Comparison of ENCODE assay signal across 1 cellular context in genomic region chr6:150363733-150364132, GRCh38.
TF ChIP-seq lines count a peak whose summit lies in the region.

No MANE protein-coding gene starts in this region.

TF ChIP-seq in K562, 482 proteins besides CTCF, POLR2A, EP300 and RAD21 (continued from another document and continues in another):
- TF ChIP-seq, protein P1, sequence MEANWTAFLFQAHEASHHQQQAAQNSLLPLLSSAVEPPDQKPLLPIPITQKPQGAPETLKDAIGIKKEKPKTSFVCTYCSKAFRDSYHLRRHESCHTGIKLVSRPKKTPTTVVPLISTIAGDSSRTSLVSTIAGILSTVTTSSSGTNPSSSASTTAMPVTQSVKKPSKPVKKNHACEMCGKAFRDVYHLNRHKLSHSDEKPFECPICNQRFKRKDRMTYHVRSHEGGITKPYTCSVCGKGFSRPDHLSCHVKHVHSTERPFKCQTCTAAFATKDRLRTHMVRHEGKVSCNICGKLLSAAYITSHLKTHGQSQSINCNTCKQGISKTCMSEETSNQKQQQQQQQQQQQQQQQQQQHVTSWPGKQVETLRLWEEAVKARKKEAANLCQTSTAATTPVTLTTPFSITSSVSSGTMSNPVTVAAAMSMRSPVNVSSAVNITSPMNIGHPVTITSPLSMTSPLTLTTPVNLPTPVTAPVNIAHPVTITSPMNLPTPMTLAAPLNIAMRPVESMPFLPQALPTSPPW (CRISPR knock-in tag; IDR thresholded peaks at IDR 0.05) = peak; percentile 44; the same call in 1 of the 2 replicates
- peak; percentile 35; the same call in 1 of the 2 replicates for TF ChIP-seq CBFA2T3 (IDR thresholded peaks at IDR 0.05)
- TF ChIP-seq SAFB (IDR thresholded peaks at IDR 0.05; ENCODE audit: borderline replicate concordance, low read depth, low read length) = no peak
- peak; percentile 72 for TF ChIP-seq NFIC (IDR thresholded peaks at IDR 0.05)
- TF ChIP-seq REST (CRISPR knock-in tag; IDR thresholded peaks at IDR 0.05; ENCODE audit: low read depth) = no peak
- TF ChIP-seq CCNT2 (IDR thresholded peaks at IDR 0.05; ENCODE audit: borderline replicate concordance, extremely low read depth, insufficient read length, low read depth, low read length) = no peak
- no peak for TF ChIP-seq ZNF668 (CRISPR knock-in tag; IDR thresholded peaks at IDR 0.05)
- no peak for TF ChIP-seq LCOR (CRISPR knock-in tag; IDR thresholded peaks at IDR 0.05)
- TF ChIP-seq SMARCB1 (IDR thresholded peaks at IDR 0.05; ENCODE audit: insufficient read length, low read depth) = no peak
- no peak for TF ChIP-seq HOMEZ (CRISPR knock-in tag; IDR thresholded peaks at IDR 0.05)
- no peak for TF ChIP-seq CCAR2 (IDR thresholded peaks at IDR 0.05; ENCODE audit: low read depth, low read length)
- TF ChIP-seq FOXJ3 (CRISPR knock-in tag; IDR thresholded peaks at IDR 0.05) = no peak
- no peak for TF ChIP-seq SMAD2 (IDR thresholded peaks at IDR 0.05; ENCODE audit: low read depth, low read length)
- peak; percentile 34; the same call in 1 of the 2 replicates for TF ChIP-seq EGR1 (conservative IDR thresholded peaks at IDR 0.05)
- TF ChIP-seq RHOXF2B (CRISPR knock-in tag; conservative IDR thresholded peaks at IDR 0.05) = no peak
- TF ChIP-seq BCOR (IDR thresholded peaks at IDR 0.05) = no peak
- TF ChIP-seq COPS2 (conservative IDR thresholded peaks at IDR 0.05) = no peak
- TF ChIP-seq WHSC1 (IDR thresholded peaks at IDR 0.05; ENCODE audit: low read length) = no peak
- no peak for TF ChIP-seq NFYB (IDR thresholded peaks at IDR 0.05; ENCODE audit: extremely low read depth, insufficient read length)
- peak; percentile 56 for TF ChIP-seq NFE2 (IDR thresholded peaks at IDR 0.05; ENCODE audit: low read depth)
- TF ChIP-seq GATAD2A (IDR thresholded peaks at IDR 0.05) = no peak
- TF ChIP-seq, protein P2, sequence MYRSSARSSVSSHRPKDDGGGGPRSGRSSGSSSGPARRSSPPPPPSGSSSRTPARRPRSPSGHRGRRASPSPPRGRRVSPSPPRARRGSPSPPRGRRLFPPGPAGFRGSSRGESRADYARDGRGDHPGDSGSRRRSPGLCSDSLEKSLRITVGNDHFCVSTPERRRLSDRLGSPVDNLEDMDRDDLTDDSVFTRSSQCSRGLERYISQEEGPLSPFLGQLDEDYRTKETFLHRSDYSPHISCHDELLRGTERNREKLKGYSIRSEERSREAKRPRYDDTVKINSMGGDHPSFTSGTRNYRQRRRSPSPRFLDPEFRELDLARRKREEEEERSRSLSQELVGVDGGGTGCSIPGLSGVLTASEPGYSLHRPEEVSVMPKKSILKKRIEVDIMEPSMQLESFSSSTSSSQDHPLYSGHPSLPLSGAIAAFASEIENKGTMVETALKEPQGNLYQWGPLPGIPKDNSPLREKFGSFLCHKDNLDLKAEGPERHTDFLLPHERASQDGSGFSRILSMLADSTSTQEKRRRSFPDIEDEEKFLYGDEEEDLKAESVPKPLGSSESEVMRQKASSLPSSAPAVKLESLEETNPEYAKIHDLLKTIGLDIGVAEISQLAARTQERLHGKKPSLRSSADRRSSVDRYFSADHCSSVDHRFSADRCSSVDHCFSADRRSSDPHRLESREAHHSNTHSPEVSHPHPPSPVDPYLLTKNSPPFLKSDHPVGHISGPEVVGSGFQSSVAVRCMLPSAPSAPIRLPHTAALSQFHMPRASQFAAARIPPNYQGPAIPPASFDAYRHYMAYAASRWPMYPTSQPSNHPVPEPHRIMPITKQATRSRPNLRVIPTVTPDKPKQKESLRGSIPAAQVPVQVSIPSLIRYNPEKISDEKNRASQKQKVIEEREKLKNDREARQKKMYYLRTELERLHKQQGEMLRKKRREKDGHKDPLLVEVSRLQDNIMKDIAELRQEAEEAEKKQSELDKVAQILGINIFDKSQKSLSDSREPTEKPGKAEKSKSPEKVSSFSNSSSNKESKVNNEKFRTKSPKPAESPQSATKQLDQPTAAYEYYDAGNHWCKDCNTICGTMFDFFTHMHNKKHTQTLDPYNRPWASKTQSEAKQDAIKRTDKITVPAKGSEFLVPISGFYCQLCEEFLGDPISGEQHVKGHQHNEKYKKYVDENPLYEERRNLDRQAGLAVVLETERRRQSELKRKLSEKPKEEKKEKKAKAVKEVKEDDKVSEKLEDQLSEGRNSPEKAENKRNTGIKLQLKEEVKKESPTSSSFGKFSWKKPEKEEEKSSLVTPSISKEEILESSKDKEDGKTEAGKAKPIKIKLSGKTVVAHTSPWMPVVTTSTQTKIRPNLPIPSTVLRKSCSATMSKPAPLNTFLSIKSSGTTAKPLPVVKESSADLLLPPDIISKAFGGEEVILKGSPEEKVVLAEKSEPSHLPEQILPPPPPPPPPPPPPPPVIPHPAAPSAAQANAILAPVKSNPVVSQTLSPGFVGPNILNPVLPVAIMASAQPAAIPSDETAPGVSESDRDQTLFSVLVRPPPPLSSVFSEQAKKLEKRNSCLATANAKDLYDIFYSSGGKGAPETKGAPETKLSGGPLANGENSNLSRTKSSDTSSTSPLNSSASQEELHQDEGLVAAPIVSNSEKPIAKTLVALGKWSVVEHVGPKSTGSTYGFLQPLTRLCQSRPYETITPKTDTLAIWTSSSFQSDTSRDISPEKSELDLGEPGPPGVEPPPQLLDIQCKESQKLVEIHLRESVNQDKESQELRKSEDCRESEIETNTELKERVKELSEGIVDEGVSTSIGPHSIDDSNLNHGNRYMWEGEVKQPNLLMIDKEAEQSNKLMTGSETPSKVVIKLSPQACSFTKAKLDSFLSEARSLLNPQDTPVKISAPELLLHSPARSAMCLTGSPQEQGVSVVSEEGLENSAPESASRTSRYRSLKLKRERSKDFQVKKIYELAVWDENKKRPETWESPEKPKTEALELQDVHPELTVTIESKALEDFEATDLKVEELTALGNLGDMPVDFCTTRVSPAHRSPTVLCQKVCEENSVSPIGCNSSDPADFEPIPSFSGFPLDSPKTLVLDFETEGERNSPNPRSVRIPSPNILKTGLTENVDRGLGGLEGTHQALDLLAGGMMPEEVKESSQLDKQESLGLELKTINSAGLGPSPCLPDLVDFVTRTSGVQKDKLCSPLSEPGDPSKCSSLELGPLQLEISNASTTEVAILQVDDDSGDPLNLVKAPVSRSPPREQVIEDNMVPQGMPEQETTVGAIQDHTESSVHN (IDR thresholded peaks at IDR 0.05; ENCODE audit: borderline replicate concordance in 1 of 2, low read depth in 1 of 2) = no peak
- TF ChIP-seq, protein P3, sequence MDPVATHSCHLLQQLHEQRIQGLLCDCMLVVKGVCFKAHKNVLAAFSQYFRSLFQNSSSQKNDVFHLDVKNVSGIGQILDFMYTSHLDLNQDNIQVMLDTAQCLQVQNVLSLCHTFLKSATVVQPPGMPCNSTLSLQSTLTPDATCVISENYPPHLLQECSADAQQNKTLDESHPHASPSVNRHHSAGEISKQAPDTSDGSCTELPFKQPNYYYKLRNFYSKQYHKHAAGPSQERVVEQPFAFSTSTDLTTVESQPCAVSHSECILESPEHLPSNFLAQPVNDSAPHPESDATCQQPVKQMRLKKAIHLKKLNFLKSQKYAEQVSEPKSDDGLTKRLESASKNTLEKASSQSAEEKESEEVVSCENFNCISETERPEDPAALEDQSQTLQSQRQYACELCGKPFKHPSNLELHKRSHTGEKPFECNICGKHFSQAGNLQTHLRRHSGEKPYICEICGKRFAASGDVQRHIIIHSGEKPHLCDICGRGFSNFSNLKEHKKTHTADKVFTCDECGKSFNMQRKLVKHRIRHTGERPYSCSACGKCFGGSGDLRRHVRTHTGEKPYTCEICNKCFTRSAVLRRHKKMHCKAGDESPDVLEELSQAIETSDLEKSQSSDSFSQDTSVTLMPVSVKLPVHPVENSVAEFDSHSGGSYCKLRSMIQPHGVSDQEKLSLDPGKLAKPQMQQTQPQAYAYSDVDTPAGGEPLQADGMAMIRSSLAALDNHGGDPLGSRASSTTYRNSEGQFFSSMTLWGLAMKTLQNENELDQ (CRISPR knock-in tag; IDR thresholded peaks at IDR 0.05; ENCODE audit: borderline replicate concordance) = no peak
- no peak for TF ChIP-seq TCF7L2 (IDR thresholded peaks at IDR 0.05; ENCODE audit: low read depth, low read length)
- TF ChIP-seq TAF7 (tag; IDR thresholded peaks at IDR 0.05) = no peak
- no peak for TF ChIP-seq MAZ (CRISPR knock-in tag; conservative IDR thresholded peaks at IDR 0.05 in 1 of 2, IDR thresholded peaks at IDR 0.05 in 1 of 2)
- no peak for TF ChIP-seq PHB2 (IDR thresholded peaks at IDR 0.05; ENCODE audit: low read depth)
- TF ChIP-seq ZBTB8A (IDR thresholded peaks at IDR 0.05; ENCODE audit: partially characterized antibody) = no peak
- TF ChIP-seq ARID1B (IDR thresholded peaks at IDR 0.05) = peak; percentile 30; the same call in 1 of the 2 replicates
- TF ChIP-seq POLR3A (IDR thresholded peaks at IDR 0.05; ENCODE audit: borderline replicate concordance, extremely low read depth, insufficient read depth, insufficient read length) = no peak
- TF ChIP-seq GABPB1 (CRISPR knock-in tag; IDR thresholded peaks at IDR 0.05) = no peak
- 0 out of 2 replicates have a peak, but pooled peaks have one; percentile 23 for TF ChIP-seq SOX6 (IDR thresholded peaks at IDR 0.05)
- TF ChIP-seq ZSCAN32 (CRISPR knock-in tag; IDR thresholded peaks at IDR 0.05) = no peak
- no peak for TF ChIP-seq EWSR1 (IDR thresholded peaks at IDR 0.05; ENCODE audit: borderline replicate concordance, low read depth, partially characterized antibody)
- no peak for TF ChIP-seq ATF2 (CRISPR knock-in tag; IDR thresholded peaks at IDR 0.05)
- TF ChIP-seq SMAD3 (CRISPR knock-in tag; conservative IDR thresholded peaks at IDR 0.05) = no peak
- TF ChIP-seq ZNF311 (CRISPR knock-in tag; IDR thresholded peaks at IDR 0.05) = no peak
- no peak for TF ChIP-seq PBX2 (CRISPR knock-in tag; IDR thresholded peaks at IDR 0.05; ENCODE audit: low read depth)
- TF ChIP-seq PBX2 (tag; conservative IDR thresholded peaks at IDR 0.05; ENCODE audit: low read depth) = peak; percentile 67
- TF ChIP-seq PTTG1 (tag; IDR thresholded peaks at IDR 0.05; ENCODE audit: low read depth) = no peak
- no peak for TF ChIP-seq BHLHE40 (IDR thresholded peaks at IDR 0.05; ENCODE audit: low read length)
- peak; percentile 41 for TF ChIP-seq MEIS2 (IDR thresholded peaks at IDR 0.05; ENCODE audit: partially characterized antibody)
- TF ChIP-seq CHD2 (IDR thresholded peaks at IDR 0.05; ENCODE audit: low read depth, low read length) = no peak
